1 cellular context compared by ENCODE assay signal in genomic region chr19:38617283-38617763, GRCh38.
TF ChIP-seq lines count a peak whose summit lies in the region.

No MANE protein-coding gene starts in this region.

TF ChIP-seq in SK-N-SH treated with all-trans-retinoic acid at 6 μM for 48 hours, 23 proteins besides CTCF, POLR2A, EP300 and RAD21 (continued from another document):
- TF ChIP-seq POU6F1 (CRISPR knock-in tag; IDR thresholded peaks at IDR 0.05; ENCODE audit: borderline replicate concordance, low read depth) (no peak), ZFP30 (CRISPR knock-in tag; IDR thresholded peaks at IDR 0.05) (no peak), ZNF8 (CRISPR knock-in tag; IDR thresholded peaks at IDR 0.05) (no peak), PPARA (CRISPR knock-in tag; IDR thresholded peaks at IDR 0.05; ENCODE audit: borderline replicate concordance) (no peak), CREB5 (CRISPR knock-in tag; IDR thresholded peaks at IDR 0.05; ENCODE audit: low read depth) (no peak), TOX (CRISPR knock-in tag; IDR thresholded peaks at IDR 0.05; ENCODE audit: borderline replicate concordance) (no peak), RARB (CRISPR knock-in tag; IDR thresholded peaks at IDR 0.05) (no peak), ZNF565 (CRISPR knock-in tag; conservative IDR thresholded peaks at IDR 0.05; ENCODE audit: low read depth) (no peak)
